ENCODE assay signal across 1 cellular context in the genomic region with DNA sequence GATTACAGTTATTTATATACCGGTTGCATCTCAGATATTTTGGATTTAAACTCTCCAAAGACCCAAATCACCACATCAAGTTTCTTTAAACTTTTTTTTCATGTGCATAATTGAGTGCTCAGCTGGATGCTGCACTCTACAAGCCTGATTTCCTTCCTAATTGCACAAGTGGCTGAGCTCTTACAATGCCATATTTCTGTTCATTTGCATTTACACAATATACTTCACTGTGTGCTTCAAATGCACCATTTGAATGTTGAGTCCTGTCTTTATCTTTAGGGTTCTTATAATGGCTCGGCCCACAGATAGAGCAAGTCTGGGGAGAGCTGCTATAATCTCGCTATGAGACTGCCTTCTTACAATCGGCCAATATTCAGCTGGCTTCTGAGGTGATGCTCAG.
TF ChIP-seq lines count a peak whose summit lies in the region.

No MANE protein-coding gene starts in this region.

TF ChIP-seq in WTC11, 78 proteins besides CTCF, POLR2A, EP300 and RAD21 (continued from another document):
- TF ChIP-seq USF2 (CRISPR knock-in tag; IDR thresholded peaks at IDR 0.05) (no peak), NR1H2 (CRISPR knock-in tag; IDR thresholded peaks at IDR 0.05) (no peak), PRDM15 (CRISPR knock-in tag; IDR thresholded peaks at IDR 0.05) (no peak), SP1 (CRISPR knock-in tag; conservative IDR thresholded peaks at IDR 0.05) (no peak), KAT7 (CRISPR knock-in tag; IDR thresholded peaks at IDR 0.05; ENCODE audit: borderline replicate concordance) (no peak), NFATC4 (CRISPR knock-in tag; IDR thresholded peaks at IDR 0.05) (no peak)
- TF ChIP-seq, protein P1, sequence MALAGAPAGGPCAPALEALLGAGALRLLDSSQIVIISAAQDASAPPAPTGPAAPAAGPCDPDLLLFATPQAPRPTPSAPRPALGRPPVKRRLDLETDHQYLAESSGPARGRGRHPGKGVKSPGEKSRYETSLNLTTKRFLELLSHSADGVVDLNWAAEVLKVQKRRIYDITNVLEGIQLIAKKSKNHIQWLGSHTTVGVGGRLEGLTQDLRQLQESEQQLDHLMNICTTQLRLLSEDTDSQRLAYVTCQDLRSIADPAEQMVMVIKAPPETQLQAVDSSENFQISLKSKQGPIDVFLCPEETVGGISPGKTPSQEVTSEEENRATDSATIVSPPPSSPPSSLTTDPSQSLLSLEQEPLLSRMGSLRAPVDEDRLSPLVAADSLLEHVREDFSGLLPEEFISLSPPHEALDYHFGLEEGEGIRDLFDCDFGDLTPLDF (CRISPR knock-in tag; IDR thresholded peaks at IDR 0.05) = no peak
